ENCODE assay signal across 15 cellular contexts in genomic region chr16:22684282-22685161, GRCh38.
DNase-seq lines count a peak whose midpoint lies in the region; ATAC-seq and TF ChIP-seq lines count a peak whose summit lies in the region.
"Had no signal": no experiment of that assay in that cellular context is flagged by ENCODE, and none has a peak within 500 bp of the region (broad histone marks: within the 10 kb centered on the region; RNA-seq: fewer than 3 reads in every experiment).

No MANE protein-coding gene starts in this region.

- intact Hi-C loops in mucosa of descending colon (cut with DNase I, micrococcal nuclease), result no loop called here
- intact Hi-C loops in Caco-2 (cut with micrococcal nuclease; ENCODE audit: unreplicated experiment), result no loop called here

- H3K36me3 ChIP-seq in HEK293 (ENCODE audit: control insufficient read depth in 2 of 2, insufficient read depth in 1 of 2, low read length in 2 of 2) (no peaks in the 10 kb centered on the region), mucosa of descending colon (ENCODE audit: low read depth) (no peaks in the 10 kb centered on the region), Caco-2 (ENCODE audit: control insufficient read depth, insufficient read depth, low read length) (no peaks in the 10 kb centered on the region)

- peak; percentile 71 for ATAC-seq in mucosa of descending colon
- ATAC-seq in GM21367 (IDR thresholded peaks at IDR 0.05; ENCODE audit: unreplicated experiment), result no peak
- ATAC-seq in HG03135 (IDR thresholded peaks at IDR 0.05; ENCODE audit: unreplicated experiment), result no peak

- no TSS peak for BruUV-seq in Caco-2 (replicated peaks; lab: Mats Ljungman, UMichigan)

- H3K27ac Mint-ChIP-seq in Caco-2 (ENCODE audit: unreplicated experiment), result no peak overlapping the region
- H3K27ac Mint-ChIP-seq: activated T-helper 1 cell treated with anti-CD3 and anti-CD28 coated beads, Interleukin-12 subunit alpha, Interleukin-12 subunit beta, Interleukin-2, Interleukin-4 antibody, amounts not matched to agents 30 ng/mL and 10 ng/mL and 1 ng/mL, durations not matched to agents 14 hours and 24 hours and 36 hours had no signal

- DNase-seq in AG08395 (ENCODE audit: low spot score) (peak; percentile 53), choroid plexus epithelial cell (ENCODE audit: low read depth) (peak; percentile 45), mucosa of descending colon (no peak), NCI-H524 treated with DMSO at 0.1 percent for 48 hours (lab: John Stamatoyannopoulos, UW) (no peak), Caco-2 (no peak)
- DNase-seq: C1 segment of cervical spinal cord, Kasumi-1, NCI-H345, SHP77 had no signal

- H3K9me3 Mint-ChIP-seq in Caco-2 (ENCODE audit: unreplicated experiment), result no peaks in the 10 kb centered on the region
- H3K9me3 Mint-ChIP-seq: central memory CD8-positive, alpha-beta T cell had no signal

- no peaks in the 10 kb centered on the region for H3K27me3 Mint-ChIP-seq in Caco-2 (ENCODE audit: insufficient read depth, unreplicated experiment)

- no peaks in the 10 kb centered on the region for H3K4me1 ChIP-seq in HEK293 (ENCODE audit: control insufficient read depth, insufficient read depth, low read length)
- H3K4me1 ChIP-seq in mucosa of descending colon (ENCODE audit: low read depth), result no peaks in the 10 kb centered on the region
- 0 out of 2 replicates have a peak, but pooled peaks cover 5% of the 10 kb centered on the region for H3K4me1 ChIP-seq in Caco-2

- no peak overlapping the region for H3K4me3 Mint-ChIP-seq in Caco-2 (ENCODE audit: unreplicated experiment)
- H3K4me3 Mint-ChIP-seq: activated T-helper 1 cell treated with anti-CD3 and anti-CD28 coated beads, Interleukin-12 subunit alpha, Interleukin-12 subunit beta, Interleukin-2, Interleukin-4 antibody, amounts not matched to agents 30 ng/mL and 10 ng/mL and 1 ng/mL, durations not matched to agents 14 hours and 24 hours and 36 hours; central memory CD8-positive, alpha-beta T cell had no signal

- no peak overlapping the region for H3K4me3 ChIP-seq in HEK293 (ENCODE audit: low read depth, low read length)
- no peak overlapping the region for H3K4me3 ChIP-seq in choroid plexus epithelial cell (ENCODE audit: low read depth, low read length)
- no peak overlapping the region for H3K4me3 ChIP-seq in mucosa of descending colon
- no peak overlapping the region for H3K4me3 ChIP-seq in Caco-2 (ENCODE audit: low read depth, low read length)
- H3K4me3 ChIP-seq: lung had no signal

- H3K27me3 ChIP-seq in Caco-2 (replicated peaks; ENCODE audit: control insufficient read depth, insufficient read depth, low read length), result no peaks in the 10 kb centered on the region

- H3K4me1 Mint-ChIP-seq in Caco-2 (ENCODE audit: low read depth, unreplicated experiment), result no peaks in the 10 kb centered on the region

- CTCF ChIA-PET in HEK293 (lab: Yijun Ruan, JAX) (interaction anchor here (0.6 to 1.3 kb wide), 3 partner anchors 20 to 1526 kb away, joined by 3 to 4 read pairs (median 3); partner anchors contain the start of gene LDAF1), Caco-2 (lab: Charles Lee) (no interaction called here)

- TF ChIP-seq CTCF in HEK293 (tag by site-specific recombination; IDR thresholded peaks at IDR 0.05) (no peak), choroid plexus epithelial cell (conservative IDR thresholded peaks at IDR 0.05; ENCODE audit: low read depth, low read length) (no peak), mucosa of descending colon (IDR thresholded peaks at IDR 0.05) (no peak), Caco-2 (IDR thresholded peaks at IDR 0.05; ENCODE audit: insufficient read depth in 1 of 2, low read depth in 1 of 2, low read length in 1 of 2, severe bottlenecking in 1 of 2, unreplicated experiment in 1 of 2) (no peak)

- H3K9me3 ChIP-seq in HEK293 (ENCODE audit: control insufficient read depth, insufficient read depth, low read depth, low read length), result no peaks in the 10 kb centered on the region
- peaks cover 6% of the 10 kb centered on the region for H3K9me3 ChIP-seq in mucosa of descending colon
- peaks cover 12% of the 10 kb centered on the region for H3K9me3 ChIP-seq in Caco-2

- H3K27ac ChIP-seq in HEK293 (ENCODE audit: extremely low read depth, low read depth, low read length), result no peak overlapping the region

- H3K36me3 Mint-ChIP-seq in Caco-2 (ENCODE audit: insufficient read depth, unreplicated experiment), result no peaks in the 10 kb centered on the region

- POLR2A ChIA-PET in HEK293 (lab: Yijun Ruan, JAX), result no interaction called here
- POLR2A ChIA-PET in Caco-2 (lab: Charles Lee), result no interaction called here

TF ChIP-seq in HEK293, 187 proteins besides CTCF, POLR2A, EP300 and RAD21:
- TF ChIP-seq ZNF768 (tag by site-specific recombination; IDR thresholded peaks at IDR 0.05) (no peak), ZNF121 (tag by site-specific recombination; IDR thresholded peaks at IDR 0.05) (0 out of 2 replicates have a peak, but pooled peaks have one; percentile 22), ZNF37A (tag by site-specific recombination; IDR thresholded peaks at IDR 0.05) (no peak), ZSCAN23 (tag by site-specific recombination; IDR thresholded peaks at IDR 0.05) (no peak), HOXC10 (CRISPR knock-in tag; IDR thresholded peaks at IDR 0.05) (no peak), ZNF280D (tag by site-specific recombination; IDR thresholded peaks at IDR 0.05) (no peak), ZNF221 (tag by site-specific recombination; IDR thresholded peaks at IDR 0.05; ENCODE audit: borderline replicate concordance) (no peak)
TF ChIP-seq in HEK293: peak in this region for 1.

Comparison
In these comparisons a context has a peak if more than half of its experiments do, and no peak if none do; other contexts are left out.
1. DNase-seq: peak in AG08395 (single experiment) and choroid plexus epithelial cell (single experiment); none in mucosa of descending colon (0 of 3), NCI-H524 treated with DMSO at 0.1 percent for 48 hours (single experiment) and Caco-2 (0 of 2).